ENCODE assay signal across 8 cellular contexts in genomic region chr1:1614954-1615255, GRCh38. TPM values are rescaled to one million over a fixed set of nuclear protein-coding genes. Genes with fewer than 3 reads are reported as not detected.
A peak's percentile ranks its signal among the peaks of the same experiment; 100 is the strongest.
DNase-seq lines count a peak whose midpoint lies in the region; ATAC-seq and TF ChIP-seq lines count a peak whose summit lies in the region.

No MANE protein-coding gene starts in this region.

- intact Hi-C loops in adrenal gland (cut with DNase I) = no loop called here
- intact Hi-C loops in left lung (cut with DNase I) = no loop called here

- H3K4me3 Mint-ChIP-seq in T-helper 2 cell treated with Interferon-gamma antibody and Interleukin-4, amounts not matched to agents 5 μg/mL and 100 μg/mL, for 36 hours = peak overlapping the region; percentile 91

- H3K36me3 Mint-ChIP-seq in T-helper 2 cell treated with Interferon-gamma antibody and Interleukin-4, amounts not matched to agents 5 μg/mL and 100 μg/mL, for 36 hours (ENCODE audit: low read depth) = peaks cover 2% of the 10 kb centered on the region

- H3K4me3 ChIP-seq in adrenal gland = peak overlapping the region in 2 of 4 donors; percentile 86 to 100
- H3K4me3 ChIP-seq in left lung = peak overlapping the region; percentile 78 to 83
- H3K4me3 ChIP-seq in suprapubic skin = peak overlapping the region; percentile 96

- no peaks in the 10 kb centered on the region for H3K9me3 Mint-ChIP-seq in T-helper 2 cell treated with Interferon-gamma antibody and Interleukin-4, amounts not matched to agents 5 μg/mL and 100 μg/mL, for 36 hours

- H3K27me3 ChIP-seq in adrenal gland = no peaks in the 10 kb centered on the region
- H3K27me3 ChIP-seq in left lung = no peaks in the 10 kb centered on the region
- no peaks in the 10 kb centered on the region for H3K27me3 ChIP-seq in suprapubic skin

- 0 to 1% (median 0%) methylated on average over 18 to 23 of the region's 23 CpGs for WGBS in adrenal gland, 4 donors
- under 1% methylated on average over 19 of the region's 23 CpGs for WGBS in suprapubic skin

- no peak for ATAC-seq in left lung
- no peak for ATAC-seq in GM18498 (IDR thresholded peaks at IDR 0.05; ENCODE audit: unreplicated experiment)
- ATAC-seq in GM18867 (IDR thresholded peaks at IDR 0.05; ENCODE audit: unreplicated experiment) = no peak

- H3K36me3 ChIP-seq in adrenal gland (replicated peaks in 1 of 2) (peaks cover 0 to 8% of the 10 kb centered on the region in 2 donors), left lung (peaks cover 0 to 8% of the 10 kb centered on the region in 2 donors), suprapubic skin (peaks cover 8% of the 10 kb centered on the region)

- peaks cover 26% of the 10 kb centered on the region for H3K4me1 Mint-ChIP-seq in T-helper 2 cell treated with Interferon-gamma antibody and Interleukin-4, amounts not matched to agents 5 μg/mL and 100 μg/mL, for 36 hours (ENCODE audit: low read depth)

- no peaks in the 10 kb centered on the region for H3K9me3 ChIP-seq in adrenal gland (replicated peaks in 1 of 3)
- H3K9me3 ChIP-seq in left lung = no peaks in the 10 kb centered on the region
- H3K9me3 ChIP-seq in suprapubic skin = no peaks in the 10 kb centered on the region

- DNase-seq in T-helper 2 cell treated with Interferon-gamma antibody and Interleukin-4, amounts not matched to agents 5 μg/mL and 100 μg/mL, for 36 hours (ENCODE audit: low spot score) = no peak
- DNase-seq in T-helper 2 cell (no peak), adrenal gland (no peak), left lung (no peak), suprapubic skin (ENCODE audit: low spot score in 2 of 2) (no peak), HT-29 (ENCODE audit: low spot score) (no peak)

- no peaks in the 10 kb centered on the region for H3K27me3 Mint-ChIP-seq in T-helper 2 cell treated with Interferon-gamma antibody and Interleukin-4, amounts not matched to agents 5 μg/mL and 100 μg/mL, for 36 hours (ENCODE audit: low read depth)

- no peak for TF ChIP-seq POLR2A in adrenal gland (IDR thresholded peaks at IDR 0.05)
- no peak for TF ChIP-seq POLR2A in suprapubic skin (IDR thresholded peaks at IDR 0.05)

- TF ChIP-seq EP300 in suprapubic skin (IDR thresholded peaks at IDR 0.05) = no peak

- H3K27ac Mint-ChIP-seq in T-helper 2 cell treated with Interferon-gamma antibody and Interleukin-4, amounts not matched to agents 5 μg/mL and 100 μg/mL, for 36 hours = peak overlapping the region; percentile 95

- TF ChIP-seq CTCF in adrenal gland (IDR thresholded peaks at IDR 0.05) (peak in 1 of 6 experiments; percentile 5), left lung (IDR thresholded peaks at IDR 0.05) (no peak), suprapubic skin (IDR thresholded peaks at IDR 0.05) (no peak)

- H3K4me1 ChIP-seq in adrenal gland (replicated peaks in 1 of 2) (peaks cover 23 to 42% of the 10 kb centered on the region in 2 donors), left lung (peaks cover 29 to 49% of the 10 kb centered on the region in 2 donors), suprapubic skin (peaks cover 31% of the 10 kb centered on the region)

- H3K27ac ChIP-seq in adrenal gland (peak overlapping the region; percentile 99 to 100 (median 100)), left lung (peak overlapping the region; percentile 99), suprapubic skin (peak overlapping the region; percentile 99)

RNA-seq across cellular contexts. Expression of gene MIB2, which starts 0.4 kb away (rescaled TPM):
- total RNA-seq in adrenal gland (100 to 1,000 TPM in 2 of 8 donors, 10 to 100 TPM in 6; 28.3 to 158 (median 85.8) TPM), left lung (10 to 100 TPM; 55.3 to 73.5 TPM), suprapubic skin (100 to 1,000 TPM; 131 to 212 (median 154) TPM)
- polyA plus RNA-seq in adrenal gland = 100 to 1,000 TPM in 2 of 3 donors, 1 to 10 TPM in 1; 1.3 to 608 (median 224) TPM
- total RNA-seq in HT-29 (2014; rRNA removed; shearing (Covaris generic)) = 65.3 and 89.0 TPM in 2 replicates

RNA-seq across cellular contexts. Expression of gene FNDC10, which starts 15.0 kb away (rescaled TPM):
- total RNA-seq in adrenal gland (10 to 100 TPM in 7 of 8 donors, 1 to 10 TPM in 1; 9.4 to 73.6 (median 39.0) TPM), left lung (10 to 100 TPM in 1 of 2 donors, 1 to 10 TPM in 1; 7.7 to 12.2 TPM), suprapubic skin (10 to 100 TPM in 3 of 4 donors, 1 to 10 TPM in 1; 9.0 to 26.2 (median 24.5) TPM)
- 10 to 100 TPM in 2 of 3 donors, 1 to 10 TPM in 1; 2.0 to 40.1 (median 39.7) TPM for polyA plus RNA-seq in adrenal gland
- not detected in 2 replicates for total RNA-seq in HT-29 (2014; rRNA removed; shearing (Covaris generic))

RNA-seq across cellular contexts. Expression of gene MMP23B, which starts 17.1 kb away (rescaled TPM):
- total RNA-seq in adrenal gland (10 to 100 TPM in 3 of 8 donors, 1 to 10 TPM in 5; 1.6 to 21.5 (median 8.8) TPM), left lung (10 to 100 TPM; 43.5 to 56.7 TPM), suprapubic skin (1 to 10 TPM; 1.7 to 3.1 (median 2.9) TPM)
- 10 to 100 TPM in 1 of 3 donors, 1 to 10 TPM in 1, not detected in 1; 9.8 to 28.0 TPM for polyA plus RNA-seq in adrenal gland
- 0.10 and 1.3 TPM in 2 replicates for total RNA-seq in HT-29 (2014; rRNA removed; shearing (Covaris generic))

RNA-seq across cellular contexts. Expression of gene SSU72, which starts 40.2 kb away (rescaled TPM):
- total RNA-seq in adrenal gland (100 to 1,000 TPM in 5 of 8 donors, 10 to 100 TPM in 3; 87.7 to 219 (median 110) TPM), left lung (100 to 1,000 TPM; 120 to 141 TPM), suprapubic skin (100 to 1,000 TPM; 102 to 115 (median 109) TPM)
- polyA plus RNA-seq in adrenal gland = 100 to 1,000 TPM in 2 of 3 donors, 10 to 100 TPM in 1; 84.2 to 132 (median 108) TPM
- total RNA-seq in HT-29 (2014; rRNA removed; shearing (Covaris generic)) = 140 and 148 TPM in 2 replicates

RNA-seq across cellular contexts. Expression of gene CDK11B, which starts 43.9 kb away (rescaled TPM):
- total RNA-seq in adrenal gland (10 to 100 TPM in 7 of 8 donors, 1 to 10 TPM in 1; 8.8 to 23.6 (median 17.6) TPM), left lung (10 to 100 TPM; 16.3 to 23.2 TPM), suprapubic skin (10 to 100 TPM; 18.1 to 28.6 (median 23.3) TPM)
- polyA plus RNA-seq in adrenal gland = 10 to 100 TPM; 26.5 to 65.4 (median 43.6) TPM
- total RNA-seq in HT-29 (2014; rRNA removed; shearing (Covaris generic)) = 21.9 and 24.1 TPM in 2 replicates
